Comparison of ENCODE assay signal across 9 cellular contexts in genomic region chr1:16903054-16903453, GRCh38. TPM values are rescaled to one million over a fixed set of nuclear protein-coding genes. Genes with fewer than 3 reads are reported as not detected.
DNase-seq lines count a peak whose midpoint lies in the region; ATAC-seq and TF ChIP-seq lines count a peak whose summit lies in the region.
"Had no signal": no experiment of that assay in that cellular context is flagged by ENCODE, and none has a peak within 500 bp of the region (broad histone marks: within the 10 kb centered on the region; RNA-seq: fewer than 3 reads in every experiment).

No MANE protein-coding gene starts in this region.

- H3K9me3 ChIP-seq in suprapubic skin, result no peaks in the 10 kb centered on the region

- POLR2A ChIA-PET in RWPE1 (lab: Yijun Ruan, JAX; ENCODE audit: low non-redundant PET), result no interaction called here

- no peak for DNase-seq in activated T-cell treated with anti-CD3 and anti-CD28 coated beads, Interleukin-2, amount 50 U/mL, for 72 hours
- DNase-seq in activated T-cell treated with anti-CD3 and anti-CD28 coated beads, Interleukin-2, amount 50 U/mL, for 48 hours, result no peak
- DNase-seq in RWPE1 (ENCODE audit: low spot score) (no peak), fibroblast of the aortic adventitia (ENCODE audit: low read depth) (peak; percentile 84), suprapubic skin (ENCODE audit: low spot score in 2 of 2) (peak in 1 of 2 donors; percentile 76), GM13976 (ENCODE audit: low spot score) (no peak), SKM-1 (lab: John Stamatoyannopoulos, UW; ENCODE audit: unreplicated experiment) (no peak)
- DNase-seq: foreskin keratinocyte had no signal

- no peak for TF ChIP-seq POLR2A in suprapubic skin (IDR thresholded peaks at IDR 0.05)

- no peaks in the 10 kb centered on the region for H3K27me3 Mint-ChIP-seq in activated T-cell treated with anti-CD3 and anti-CD28 coated beads, Interleukin-2, amount 50 U/mL, for 72 hours (ENCODE audit: low read depth)

- H3K4me1 ChIP-seq in suprapubic skin, result peaks cover 22% of the 10 kb centered on the region

- H3K36me3 Mint-ChIP-seq in activated T-cell treated with anti-CD3 and anti-CD28 coated beads, Interleukin-2, amount 50 U/mL, for 72 hours (ENCODE audit: insufficient read depth in 2 of 2), result no peaks in the 10 kb centered on the region

- H3K36me3 ChIP-seq in suprapubic skin, result no peaks in the 10 kb centered on the region

- H3K4me3 Mint-ChIP-seq in activated T-cell treated with anti-CD3 and anti-CD28 coated beads, Interleukin-2, amount 50 U/mL, for 72 hours, result no peak overlapping the region

- in situ Hi-C loops in GM13976 (cut with MboI; ENCODE audit: low sequenced_read_pairs, unreplicated experiment), result no loop called here

- TF ChIP-seq EP300 in suprapubic skin (IDR thresholded peaks at IDR 0.05), result no peak

- WGBS in suprapubic skin, result 61% methylated on average over 2 of the region's 2 CpGs

- no peaks in the 10 kb centered on the region for H3K9me3 Mint-ChIP-seq in activated T-cell treated with anti-CD3 and anti-CD28 coated beads, Interleukin-2, amount 50 U/mL, for 72 hours

- H3K4me1 Mint-ChIP-seq in activated T-cell treated with anti-CD3 and anti-CD28 coated beads, Interleukin-2, amount 50 U/mL, for 72 hours (ENCODE audit: low read depth), result peaks cover 36% of the 10 kb centered on the region

- H3K27me3 ChIP-seq in suprapubic skin, result no peaks in the 10 kb centered on the region
- H3K27me3 ChIP-seq: foreskin keratinocyte had no signal

- CTCF ChIA-PET in RWPE1 (lab: Yijun Ruan, JAX), result no interaction called here

- no peak for TF ChIP-seq CTCF in RWPE1 (conservative IDR thresholded peaks at IDR 0.05; ENCODE audit: low read depth)
- TF ChIP-seq CTCF in fibroblast of the aortic adventitia (IDR thresholded peaks at IDR 0.05; ENCODE audit: insufficient read depth, low read length), result no peak
- TF ChIP-seq CTCF in suprapubic skin (IDR thresholded peaks at IDR 0.05), result no peak
- no peak for TF ChIP-seq CTCF in GM13976 (IDR thresholded peaks at IDR 0.05; ENCODE audit: borderline replicate concordance, control extremely low read depth, extremely low read depth, insufficient read depth, missing control alignments)

- H3K27ac ChIP-seq in RWPE1 (peak overlapping the region; percentile 44; the same call in 1 of the 2 replicates), suprapubic skin (peak overlapping the region; percentile 98)

- peak overlapping the region; percentile 71 for H3K27ac Mint-ChIP-seq in activated T-cell treated with anti-CD3 and anti-CD28 coated beads, Interleukin-2, amount 50 U/mL, for 72 hours

- ATAC-seq in activated T-cell treated with anti-CD3 and anti-CD28 coated beads, Interleukin-2, amount 50 U/mL, for 72 hours (replicated peaks in 1 of 2), result no peak
- ATAC-seq in HG03159 (IDR thresholded peaks at IDR 0.05; ENCODE audit: unreplicated experiment), result no peak
- ATAC-seq: foreskin keratinocyte had no signal

- H3K4me3 ChIP-seq in fibroblast of the aortic adventitia (ENCODE audit: low read depth, low read length) (no peak overlapping the region), suprapubic skin (no peak overlapping the region)

RNA-seq across cellular contexts. Expression of gene RNU1-2, which starts 7.3 kb away (rescaled TPM):
- 1,000 to 10,000 TPM; 1,100 to 1,278 TPM for total RNA-seq in activated T-cell treated with anti-CD3 and anti-CD28 coated beads, Interleukin-2, amount 50 U/mL, for 72 hours
- total RNA-seq in fibroblast of the aortic adventitia (ENCODE audit: low replicate concordance) (under 0.01 and 2,882 TPM in 2 replicates), suprapubic skin (under 1 TPM; under 0.01 TPM)

RNA-seq across cellular contexts. Expression of gene CROCC, which starts 18.7 kb away (rescaled TPM):
- total RNA-seq in activated T-cell treated with anti-CD3 and anti-CD28 coated beads, Interleukin-2, amount 50 U/mL, for 72 hours, result 10 to 100 TPM; 16.8 to 24.7 TPM
- total RNA-seq in fibroblast of the aortic adventitia (ENCODE audit: low replicate concordance), result 8.9 and 68.8 TPM in 2 replicates
- 10 to 100 TPM; 27.7 to 86.4 (median 60.2) TPM for total RNA-seq in suprapubic skin
